In genomic region chr19:15417699-15418098, GRCh38 we compare ENCODE assay signal across 8 cellular contexts. TPM values are rescaled to one million over a fixed set of nuclear protein-coding genes. Genes with fewer than 3 reads are reported as not detected.
DNase-seq lines count a peak whose midpoint lies in the region; ATAC-seq and TF ChIP-seq lines count a peak whose summit lies in the region.

No MANE protein-coding gene starts in this region.

- peaks cover 0 to 35% (median 7%) of the 10 kb centered on the region in 3 donors for H3K36me3 Mint-ChIP-seq in naive thymus-derived CD8-positive, alpha-beta T cell

- H4K20me1 ChIP-seq in DOHH2 (ENCODE audit: control insufficient read depth, insufficient read depth, low read depth, low read length): peaks cover 11% of the 10 kb centered on the region; the same call in 1 of the 2 replicates

- peak overlapping the region; percentile 76 for H3K4me2 ChIP-seq in DOHH2 (ENCODE audit: low read length)

- ATAC-seq in naive thymus-derived CD8-positive, alpha-beta T cell: no peak
- ATAC-seq in left colon: no peak

- H3K27me3 Mint-ChIP-seq in naive thymus-derived CD8-positive, alpha-beta T cell: no peaks in the 10 kb centered on the region

- H3K27ac Mint-ChIP-seq in naive thymus-derived CD8-positive, alpha-beta T cell: peak overlapping the region; percentile 82 to 100 (median 98)

- peaks cover 26% of the 10 kb centered on the region for H3K4me1 ChIP-seq in DOHH2 (ENCODE audit: control insufficient read depth, low read length)
- H3K4me1 ChIP-seq in ectodermal cell (ENCODE audit: control insufficient read depth, insufficient read depth, low read length): peaks cover 7% of the 10 kb centered on the region

- peaks cover 29 to 65% (median 59%) of the 10 kb centered on the region in 4 donors for H3K4me1 Mint-ChIP-seq in naive thymus-derived CD8-positive, alpha-beta T cell

- H3K9me2 ChIP-seq in DOHH2 (replicated peaks; ENCODE audit: control insufficient read depth, low read length): no peaks in the 10 kb centered on the region

- TF ChIP-seq CTCF in DOHH2 (IDR thresholded peaks at IDR 0.05; ENCODE audit: low read depth, low read length, poor library complexity, severe bottlenecking): no peak

- 42 to 45% methylated on average over 9 of the region's 9 CpGs for WGBS in ectodermal cell, 2 experiments

- no peaks in the 10 kb centered on the region for H3K9me3 Mint-ChIP-seq in naive thymus-derived CD8-positive, alpha-beta T cell

- H3K36me3 ChIP-seq in DOHH2 (ENCODE audit: control insufficient read depth, low read length) (peaks cover 50% of the 10 kb centered on the region), ectodermal cell (ENCODE audit: control insufficient read depth, insufficient read depth, low read length) (peaks cover 5% of the 10 kb centered on the region)

- H3K27me3 ChIP-seq in DOHH2 (ENCODE audit: control insufficient read depth, low read length) (no peaks in the 10 kb centered on the region), ectodermal cell (ENCODE audit: control insufficient read depth, insufficient read depth, low read length, poor library complexity, severe bottlenecking) (no peaks in the 10 kb centered on the region)

- peaks cover 11% of the 10 kb centered on the region; the same call in 1 of the 2 replicates for H3F3A ChIP-seq in DOHH2 (ENCODE audit: control insufficient read depth, insufficient read depth)

- H3K9me3 ChIP-seq in DOHH2 (ENCODE audit: control insufficient read depth, insufficient read depth, low read length) (no peaks in the 10 kb centered on the region), ectodermal cell (ENCODE audit: control insufficient read depth, low read length) (no peaks in the 10 kb centered on the region)

- peak overlapping the region; percentile 97 for H3K4me3 ChIP-seq in DOHH2 (ENCODE audit: low read length)
- peak overlapping the region; percentile 91 for H3K4me3 ChIP-seq in ectodermal cell (ENCODE audit: insufficient read depth, low read depth, low read length)

- peak overlapping the region; percentile 63; the same call in 1 of the 2 replicates for H3K27ac ChIP-seq in DOHH2 (ENCODE audit: low read depth, low read length)
- no peak overlapping the region for H3K27ac ChIP-seq in ectodermal cell (ENCODE audit: insufficient read depth, low read depth, low read length, poor library complexity, severe bottlenecking)

- peaks cover 61% of the 10 kb centered on the region for H3K79me2 ChIP-seq in DOHH2 (ENCODE audit: control insufficient read depth, low read length)

- DNase-seq in NCI-H226 (peak; percentile 7), left colon (no peak), NCI-H1048 (lab: John Stamatoyannopoulos, UW) (no peak)
- no peak for DNase-seq in naive thymus-derived CD8-positive, alpha-beta T cell
- no peak for DNase-seq in activated CD4-positive, CD25-positive, alpha-beta regulatory T cell treated with anti-CD3 and anti-CD28 coated beads, Interleukin-2, amount 50 U/mL, for 72 hours
- no peak for DNase-seq in effector CD4-positive, alpha-beta T cell

- POLR2A ChIA-PET in naive thymus-derived CD8-positive, alpha-beta T cell (lab: Charles Lee): interaction anchor here (0.6 to 5.2 kb wide), 8 partner anchors 13 to 595 kb away, joined by 3 to 124 read pairs (median 24); partner anchors contain the start of genes AKAP8 and RASAL3

- H3K4me3 Mint-ChIP-seq in naive thymus-derived CD8-positive, alpha-beta T cell: peak overlapping the region; percentile 90 to 100 (median 98)

- intact Hi-C loops in left colon (cut with DNase I, micrococcal nuclease): no loop called here

RNA-seq across cellular contexts. Expression of gene AKAP8L, which starts 1.1 kb away (rescaled TPM):
- polyA plus RNA-seq in ectodermal cell (2013, experiment 1 of 4): 179 TPM
- 180 TPM for polyA plus RNA-seq in ectodermal cell (2013, experiment 2 of 4)
- 137 TPM for polyA plus RNA-seq in ectodermal cell (2013, experiment 3 of 4)
- 177 TPM for polyA plus RNA-seq in ectodermal cell (2013, experiment 4 of 4)
- total RNA-seq in naive thymus-derived CD8-positive, alpha-beta T cell: 100 to 1,000 TPM; 231 to 232 TPM
- polyA plus RNA-seq in naive thymus-derived CD8-positive, alpha-beta T cell: 10 to 100 TPM; 38.7 to 80.7 (median 40.6) TPM
- total RNA-seq in left colon: 10 to 100 TPM; 63.4 to 75.1 TPM

RNA-seq across cellular contexts. Expression of gene WIZ, which starts 32.1 kb away (rescaled TPM):
- polyA plus RNA-seq in ectodermal cell (2013, experiment 1 of 4): 49.8 TPM
- 49.6 TPM for polyA plus RNA-seq in ectodermal cell (2013, experiment 2 of 4)
- 41.3 TPM for polyA plus RNA-seq in ectodermal cell (2013, experiment 3 of 4)
- polyA plus RNA-seq in ectodermal cell (2013, experiment 4 of 4): 46.6 TPM
- total RNA-seq in naive thymus-derived CD8-positive, alpha-beta T cell: 10 to 100 TPM; 30.3 to 32.6 TPM
- polyA plus RNA-seq in naive thymus-derived CD8-positive, alpha-beta T cell: 1 to 10 TPM in 1 of 3 donors, under 1 TPM in 2; 0.57 to 2.0 (median 0.75) TPM
- total RNA-seq in left colon: 10 to 100 TPM; 24.5 to 24.8 TPM

RNA-seq across cellular contexts. Expression of gene AKAP8, which starts 38.1 kb away (rescaled TPM):
- polyA plus RNA-seq in ectodermal cell (2013, experiment 1 of 4): 26.3 TPM
- 26.6 TPM for polyA plus RNA-seq in ectodermal cell (2013, experiment 2 of 4)
- 21.4 TPM for polyA plus RNA-seq in ectodermal cell (2013, experiment 3 of 4)
- polyA plus RNA-seq in ectodermal cell (2013, experiment 4 of 4): 20.3 TPM
- 10 to 100 TPM; 74.2 to 86.9 TPM for total RNA-seq in naive thymus-derived CD8-positive, alpha-beta T cell
- polyA plus RNA-seq in naive thymus-derived CD8-positive, alpha-beta T cell: 10 to 100 TPM; 12.8 to 16.7 (median 14.2) TPM
- 10 to 100 TPM; 38.3 to 44.3 TPM for total RNA-seq in left colon

RNA-seq across cellular contexts. Expression of gene RASAL3, which starts 46.6 kb away (rescaled TPM):
- not detected for polyA plus RNA-seq in ectodermal cell (2013, experiment 1 of 4)
- polyA plus RNA-seq in ectodermal cell (2013, experiment 2 of 4): not detected
- polyA plus RNA-seq in ectodermal cell (2013, experiment 3 of 4): 0.05 TPM
- not detected for polyA plus RNA-seq in ectodermal cell (2013, experiment 4 of 4)
- total RNA-seq in naive thymus-derived CD8-positive, alpha-beta T cell: 100 to 1,000 TPM; 218 TPM
- 100 to 1,000 TPM in 1 of 3 donors, 10 to 100 TPM in 2; 50.5 to 159 (median 98.9) TPM for polyA plus RNA-seq in naive thymus-derived CD8-positive, alpha-beta T cell
- total RNA-seq in left colon: 1 to 10 TPM; 3.4 to 4.4 TPM
